In genomic region chr16:79468236-79468635, GRCh38 we compare ENCODE assay signal across 22 cellular contexts.
DNase-seq lines count a peak whose midpoint lies in the region; ATAC-seq and TF ChIP-seq lines count a peak whose summit lies in the region.
"Had no signal": no experiment of that assay in that cellular context is flagged by ENCODE, and none has a peak within 500 bp of the region (broad histone marks: within the 10 kb centered on the region; RNA-seq: fewer than 3 reads in every experiment).

No MANE protein-coding gene starts in this region.

- H3K4me3 Mint-ChIP-seq in nephron progenitor cell = no peak overlapping the region
- H3K4me3 Mint-ChIP-seq: GM23338 had no signal

- TF ChIP-seq POLR2A in upper lobe of left lung (IDR thresholded peaks at IDR 0.05) = no peak

- 72 to 83% methylated on average over 1 to 7 of the region's 7 CpGs for WGBS in upper lobe of left lung, 2 donors

- H3K4me1 Mint-ChIP-seq in nephron progenitor cell = peaks cover 33% of the 10 kb centered on the region
- H3K4me1 Mint-ChIP-seq: GM23338 had no signal

- ATAC-seq in upper lobe of left lung (ENCODE audit: low FRiP score in 2 of 2) (peak; percentile 18 to 24), HG03565 (IDR thresholded peaks at IDR 0.05; ENCODE audit: unreplicated experiment) (no peak)
- ATAC-seq: GM23338, HCT116, PC-3 had no signal

- H3K27ac ChIP-seq in upper lobe of left lung (no peak overlapping the region), dorsolateral prefrontal cortex (no peak overlapping the region)
- H3K27ac ChIP-seq: 22Rv1 had no signal

- H3K27me3 Mint-ChIP-seq in nephron progenitor cell (ENCODE audit: low read depth, poor library complexity) = peaks cover 18% of the 10 kb centered on the region

- H3K36me3 ChIP-seq in upper lobe of left lung = no peaks in the 10 kb centered on the region

- H3K36me3 Mint-ChIP-seq in nephron progenitor cell (ENCODE audit: low read depth) = no peaks in the 10 kb centered on the region

- TF ChIP-seq EP300 in upper lobe of left lung (IDR thresholded peaks at IDR 0.05) = no peak

- DNase-seq in DMS79 treated with DMSO at 0.1 percent for 48 hours (lab: John Stamatoyannopoulos, UW) (peak; percentile 0), DMS79 (lab: John Stamatoyannopoulos, UW) (no peak), cerebellar cortex (ENCODE audit: low spot score) (peak; percentile 11), nephron progenitor cell (peak; percentile 36), upper lobe of left lung (no peak), dorsolateral prefrontal cortex (no peak)
- no peak for DNase-seq in stimulated activated CD4-positive, alpha-beta T cell treated with anti-CD3 and anti-CD28 coated beads, Interleukin-15, amount 100 ng/mL, for 24 hours
- DNase-seq: Calu3; Kasumi-1; NCI-H1092 treated with DMSO at 0.1 percent for 48 hours; NCI-H1436 treated with DMSO at 0.1 percent for 48 hours; NCI-H187 treated with DMSO at 0.1 percent for 48 hours; NCI-H446; NCI-H524 treated with DMSO at 0.1 percent for 48 hours; NCI-H774; NK-92 treated with Interleukin-12 subunit alpha and Interleukin-12 subunit beta, amount 100 ng/mL, for 24 hours; PC-3; SK-N-SH had no signal

- intact Hi-C loops in dorsolateral prefrontal cortex (cut with DNase I) = no loop called here

- H3K27me3 ChIP-seq in upper lobe of left lung (no peaks in the 10 kb centered on the region), dorsolateral prefrontal cortex (no peaks in the 10 kb centered on the region)

- H3K4me1 ChIP-seq in upper lobe of left lung = peaks cover 0 to 6% (median 2%) of the 10 kb centered on the region in 4 donors

- H3K9me3 ChIP-seq in upper lobe of left lung = no peaks in the 10 kb centered on the region
- H3K9me3 ChIP-seq: SK-N-SH had no signal

- H3K4me3 ChIP-seq in upper lobe of left lung (no peak overlapping the region), dorsolateral prefrontal cortex (no peak overlapping the region)
- H3K4me3 ChIP-seq: GM23338 had no signal

- TF ChIP-seq CTCF in nephron progenitor cell (IDR thresholded peaks at IDR 0.05) = no peak
- TF ChIP-seq CTCF in upper lobe of left lung (IDR thresholded peaks at IDR 0.05) = no peak
- no peak for TF ChIP-seq CTCF in dorsolateral prefrontal cortex (IDR thresholded peaks at IDR 0.05 in 54 of 56, conservative IDR thresholded peaks at IDR 0.05 in 2 of 56; ENCODE audit: low read depth in 1 of 56, partially characterized antibody in 56 of 56)

- H3K9me3 Mint-ChIP-seq in nephron progenitor cell = peaks cover 4% of the 10 kb centered on the region
- H3K9me3 Mint-ChIP-seq: GM23338 had no signal

- peak overlapping the region; percentile 11 for H3K27ac Mint-ChIP-seq in nephron progenitor cell
- H3K27ac Mint-ChIP-seq: GM23338 had no signal

Comparison
In these comparisons a context has a peak if more than half of its experiments do, and no peak if none do; other contexts are left out.
1. DNase-seq: peak in DMS79 treated with DMSO at 0.1 percent for 48 hours (single experiment), cerebellar cortex (single experiment) and nephron progenitor cell (single experiment); none in DMS79 (single experiment), upper lobe of left lung (0 of 2), stimulated activated CD4-positive, alpha-beta T cell treated with anti-CD3 and anti-CD28 coated beads, Interleukin-15, amount 100 ng/mL, for 24 hours (single experiment) and dorsolateral prefrontal cortex (0 of 10).